In genomic region chr12:41466762-41467270, GRCh38 we compare ENCODE assay signal across 27 cellular contexts.
DNase-seq lines count a peak whose midpoint lies in the region; ATAC-seq and TF ChIP-seq lines count a peak whose summit lies in the region.
"Had no signal": no experiment of that assay in that cellular context is flagged by ENCODE, and none has a peak within 500 bp of the region (broad histone marks: within the 10 kb centered on the region; RNA-seq: fewer than 3 reads in every experiment).

No MANE protein-coding gene starts in this region.

- no peaks in the 10 kb centered on the region for H3K4me1 Mint-ChIP-seq in activated CD8-positive, alpha-beta T cell treated with anti-CD3 and anti-CD28 coated beads for 36 hours (ENCODE audit: low read depth)
- H3K4me1 Mint-ChIP-seq: activated B cell treated with CpG ODN at 0.5 μM for 24 hours, memory B cell had no signal

- DNase-seq in NCI-H146 (lab: John Stamatoyannopoulos, UW): peak; percentile 36
- no peak for DNase-seq in NCI-H146 treated with DMSO at 0.1 percent for 48 hours (lab: John Stamatoyannopoulos, UW; ENCODE audit: unreplicated experiment)
- DNase-seq in amniotic epithelial cell (ENCODE audit: low read depth): peak; percentile 11
- DNase-seq in midbrain (lab: John Stamatoyannopoulos, UW): peak; percentile 8
- peak; percentile 24 for DNase-seq in testis
- no peak for DNase-seq in activated CD8-positive, alpha-beta T cell treated with anti-CD3 and anti-CD28 coated beads for 36 hours
- no peak for DNase-seq in cerebellar nuclear complex (lab: John Stamatoyannopoulos, UW)
- no peak for DNase-seq in coronary artery (ENCODE audit: low spot score)
- DNase-seq: activated B cell treated with CpG ODN at 0.5 μM for 24 hours; activated naive CD4-positive, alpha-beta T cell treated with anti-CD3 and anti-CD28 coated beads for 36 hours; activated T-cell treated with anti-CD3 and anti-CD28 coated beads, Interleukin-2, amount 50 U/mL, for 72 hours; colonic mucosa; DND-41; effector memory CD4-positive, alpha-beta T cell; foreskin melanocyte; heart right ventricle; IMR-90; NCI-H1048; NCI-H187; NK-92 treated with Interleukin-12 subunit alpha and Interleukin-12 subunit beta, amount 100 ng/mL, for 24 hours; occipital lobe; SHP77; stimulated activated CD4-positive, alpha-beta T cell treated with anti-CD3 and anti-CD28 coated beads, Interleukin-2, amount 100 ng/mL, for 48 hours had no signal

- H3K4me1 ChIP-seq in testis: peaks cover 6% of the 10 kb centered on the region
- H3K4me1 ChIP-seq: breast epithelium, colonic mucosa, heart right ventricle had no signal

- H3K27me3 ChIP-seq in testis: no peaks in the 10 kb centered on the region
- H3K27me3 ChIP-seq: breast epithelium, colonic mucosa had no signal

- no peak overlapping the region for H3K27ac Mint-ChIP-seq in activated CD8-positive, alpha-beta T cell treated with anti-CD3 and anti-CD28 coated beads for 36 hours
- H3K27ac Mint-ChIP-seq: activated B cell treated with CpG ODN at 0.5 μM for 24 hours; activated naive CD4-positive, alpha-beta T cell treated with anti-CD3 and anti-CD28 coated beads for 36 hours; activated T-cell treated with anti-CD3 and anti-CD28 coated beads, Interleukin-2, amount 50 U/mL, for 72 hours; memory B cell had no signal

- TF ChIP-seq POLR2A in testis (IDR thresholded peaks at IDR 0.05): no peak

- H3K36me3 ChIP-seq in testis (ENCODE audit: low read depth, missing control alignments): no peaks in the 10 kb centered on the region
- H3K36me3 ChIP-seq: breast epithelium, colonic mucosa, heart right ventricle had no signal

- 74 to 85% methylated on average over 5 of the region's 5 CpGs for WGBS in testis, 2 donors

- POLR2A ChIA-PET in activated CD8-positive, alpha-beta T cell treated with anti-CD3 and anti-CD28 coated beads for 36 hours (lab: Charles Lee): interaction anchor here (0.7 kb wide), 1 partner anchor 62 kb away, joined by 3 read pairs; no protein-coding TSS in a partner anchor

- no peaks in the 10 kb centered on the region for H3K9me3 Mint-ChIP-seq in activated CD8-positive, alpha-beta T cell treated with anti-CD3 and anti-CD28 coated beads for 36 hours
- H3K9me3 Mint-ChIP-seq: activated B cell treated with CpG ODN at 0.5 μM for 24 hours; activated naive CD4-positive, alpha-beta T cell treated with anti-CD3 and anti-CD28 coated beads for 36 hours; activated T-cell treated with anti-CD3 and anti-CD28 coated beads, Interleukin-2, amount 50 U/mL, for 72 hours; memory B cell had no signal

- CTCF ChIA-PET in activated CD8-positive, alpha-beta T cell treated with anti-CD3 and anti-CD28 coated beads for 36 hours (lab: Charles Lee): no interaction called here

- no peak for ATAC-seq in activated CD8-positive, alpha-beta T cell treated with anti-CD3 and anti-CD28 coated beads for 36 hours
- ATAC-seq: activated T-cell treated with anti-CD3 and anti-CD28 coated beads, Interleukin-2, amount 50 U/mL, for 72 hours had no signal

- no peaks in the 10 kb centered on the region for H3K27me3 Mint-ChIP-seq in activated CD8-positive, alpha-beta T cell treated with anti-CD3 and anti-CD28 coated beads for 36 hours

- H3K27ac ChIP-seq in testis (no peak overlapping the region), coronary artery (no peak overlapping the region)
- H3K27ac ChIP-seq: 22Rv1, breast epithelium, colonic mucosa, heart right ventricle had no signal

- intact Hi-C loops in testis (cut with DNase I; ENCODE audit: low total_unique reads): no loop called here
- intact Hi-C loops in activated CD8-positive, alpha-beta T cell treated with anti-CD3 and anti-CD28 coated beads for 36 hours (cut with micrococcal nuclease): no loop called here

- TF ChIP-seq CTCF in testis (IDR thresholded peaks at IDR 0.05) (no peak), coronary artery (IDR thresholded peaks at IDR 0.05) (no peak)
- TF ChIP-seq CTCF in activated CD8-positive, alpha-beta T cell treated with anti-CD3 and anti-CD28 coated beads for 36 hours (IDR thresholded peaks at IDR 0.05): no peak

- no peaks in the 10 kb centered on the region for H3K9me3 ChIP-seq in testis
- H3K9me3 ChIP-seq: breast epithelium, colonic mucosa, heart right ventricle had no signal

- no peaks in the 10 kb centered on the region for H3K36me3 Mint-ChIP-seq in activated CD8-positive, alpha-beta T cell treated with anti-CD3 and anti-CD28 coated beads for 36 hours (ENCODE audit: low read depth)
- H3K36me3 Mint-ChIP-seq: CD14-positive monocyte, memory B cell had no signal

- H3K4me3 ChIP-seq in testis: no peak overlapping the region
- H3K4me3 ChIP-seq in coronary artery: no peak overlapping the region
- H3K4me3 ChIP-seq: breast epithelium, colonic mucosa, heart right ventricle had no signal

- H3K4me3 Mint-ChIP-seq in activated CD8-positive, alpha-beta T cell treated with anti-CD3 and anti-CD28 coated beads for 36 hours: no peak overlapping the region
- H3K4me3 Mint-ChIP-seq: activated B cell treated with CpG ODN at 0.5 μM for 24 hours; activated naive CD4-positive, alpha-beta T cell treated with anti-CD3 and anti-CD28 coated beads for 36 hours; activated T-cell treated with anti-CD3 and anti-CD28 coated beads, Interleukin-2, amount 50 U/mL, for 72 hours; CD14-positive monocyte; memory B cell had no signal

Comparison
In these comparisons a context has a peak if more than half of its experiments do, and no peak if none do; other contexts are left out.
1. DNase-seq: peak in NCI-H146 (single experiment), amniotic epithelial cell (single experiment), midbrain (single experiment) and testis (single experiment); none in NCI-H146 treated with DMSO at 0.1 percent for 48 hours (single experiment), activated CD8-positive, alpha-beta T cell treated with anti-CD3 and anti-CD28 coated beads for 36 hours (single experiment), cerebellar nuclear complex (0 of 2) and coronary artery (single experiment).